37 cellular contexts compared by ENCODE assay signal in the genomic region with DNA sequence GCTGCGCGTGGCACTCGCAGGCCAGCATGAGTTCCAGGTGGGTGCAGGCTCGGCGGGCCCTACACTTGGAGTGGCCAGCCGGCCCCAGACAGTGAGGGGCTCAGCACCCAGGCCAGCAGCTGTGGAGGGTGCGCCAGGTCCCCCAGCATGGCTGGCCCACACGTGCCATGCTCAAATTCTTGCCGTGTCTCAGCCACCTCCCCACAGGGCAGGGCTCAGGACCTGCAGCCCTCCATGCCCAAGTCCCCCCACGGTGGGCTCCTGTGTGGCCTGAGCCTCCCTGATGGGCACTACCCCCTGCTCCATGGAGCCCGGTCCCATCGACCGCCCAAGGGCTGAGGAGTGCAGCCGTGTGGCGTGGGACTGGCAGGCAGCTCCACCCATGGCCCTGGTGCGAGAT.
"Had no signal": no experiment of that assay in that cellular context is flagged by ENCODE, and none has a peak within 500 bp of the region (broad histone marks: within the 10 kb centered on the region; RNA-seq: fewer than 3 reads in every experiment).

No MANE protein-coding gene starts in this region.

- H3K4me1 ChIP-seq: body of pancreas, breast epithelium had no signal

- H3K27ac ChIP-seq: body of pancreas, brain microvascular endothelial cell, breast epithelium, VCaP had no signal

- FAIRE-seq: astrocyte, TTC549 had no signal

- H3K27me3 Mint-ChIP-seq: activated B cell treated with CpG ODN at 0.5 μM for 24 hours; activated CD4-positive, alpha-beta memory T cell treated with anti-CD3 and anti-CD28 coated beads for 36 hours; activated CD4-positive, alpha-beta T cell treated with anti-CD3 and anti-CD28 coated beads, Interleukin-2, amount 10 ng/mL, durations not matched to agents 24 days and 14 days; activated CD8-positive, alpha-beta T cell treated with anti-CD3 and anti-CD28 coated beads for 36 hours; activated naive CD4-positive, alpha-beta T cell treated with anti-CD3 and anti-CD28 coated beads, Interleukin-2, amount 50 U/mL, for 24 hours; activated naive CD8-positive, alpha-beta T cell; activated naive CD8-positive, alpha-beta T cell treated with anti-CD3 and anti-CD28 coated beads, Interleukin-2, amount 10 ng/mL, durations not matched to agents 7 days and 5 days; activated naive CD8-positive, alpha-beta T cell treated with anti-CD3 and anti-CD28 coated beads, Interleukin-2, amount 50 U/mL, for 24 hours; activated T-helper 17 cell treated with anti-CD3 and anti-CD28 coated beads, Interleukin-2, amount 50 U/mL, for 72 hours had no signal

- H3K27ac Mint-ChIP-seq: activated B cell treated with CpG ODN at 0.5 μM for 24 hours; activated CD4-positive, alpha-beta memory T cell treated with anti-CD3 and anti-CD28 coated beads for 36 hours; activated CD4-positive, alpha-beta T cell treated with anti-CD3 and anti-CD28 coated beads, Interleukin-2, amount 10 ng/mL, durations not matched to agents 24 days and 14 days; activated CD8-positive, alpha-beta T cell treated with anti-CD3 and anti-CD28 coated beads for 36 hours; activated naive CD4-positive, alpha-beta T cell treated with anti-CD3 and anti-CD28 coated beads for 36 hours; activated naive CD4-positive, alpha-beta T cell treated with anti-CD3 and anti-CD28 coated beads, Interleukin-2, amount 50 U/mL, for 24 hours; activated naive CD8-positive, alpha-beta T cell; activated naive CD8-positive, alpha-beta T cell treated with anti-CD3 and anti-CD28 coated beads, Interleukin-2, amount 10 ng/mL, durations not matched to agents 7 days and 5 days; activated naive CD8-positive, alpha-beta T cell treated with anti-CD3 and anti-CD28 coated beads, Interleukin-2, amount 50 U/mL, for 24 hours; activated T-cell treated with anti-CD3 and anti-CD28 coated beads, Interleukin-2, amount 50 U/mL, for 72 hours; activated T-helper 1 cell treated with anti-CD3 and anti-CD28 coated beads, Interleukin-12 subunit alpha, Interleukin-12 subunit beta, Interleukin-2, Interleukin-4 antibody, amounts not matched to agents 30 ng/mL and 10 ng/mL and 1 ng/mL, durations not matched to agents 14 hours and 24 hours and 36 hours; activated T-helper 17 cell treated with anti-CD3 and anti-CD28 coated beads, Interleukin-2, amount 50 U/mL, for 72 hours; T-helper 1 cell treated with Interleukin-12 subunit alpha and Interleukin-12 subunit beta and Interleukin-4 antibody, amounts not matched to agents 30 μg/mL and 1 μg/mL, for 36 hours; T-helper 2 cell treated with Interferon-gamma antibody and Interleukin-4, amounts not matched to agents 5 μg/mL and 100 μg/mL, for 36 hours had no signal

- H3K4me3 Mint-ChIP-seq: activated B cell treated with CpG ODN at 0.5 μM for 24 hours; activated CD4-positive, alpha-beta memory T cell treated with anti-CD3 and anti-CD28 coated beads for 36 hours; activated CD4-positive, alpha-beta T cell treated with anti-CD3 and anti-CD28 coated beads, Interleukin-2, amount 10 ng/mL, durations not matched to agents 24 days and 14 days; activated CD8-positive, alpha-beta T cell treated with anti-CD3 and anti-CD28 coated beads for 36 hours; activated naive CD4-positive, alpha-beta T cell treated with anti-CD3 and anti-CD28 coated beads for 36 hours; activated naive CD4-positive, alpha-beta T cell treated with anti-CD3 and anti-CD28 coated beads, Interleukin-2, amount 50 U/mL, for 24 hours; activated naive CD8-positive, alpha-beta T cell; activated naive CD8-positive, alpha-beta T cell treated with anti-CD3 and anti-CD28 coated beads, Interleukin-2, amount 10 ng/mL, durations not matched to agents 7 days and 5 days; activated naive CD8-positive, alpha-beta T cell treated with anti-CD3 and anti-CD28 coated beads, Interleukin-2, amount 50 U/mL, for 24 hours; activated T-cell treated with anti-CD3 and anti-CD28 coated beads, Interleukin-2, amount 50 U/mL, for 4 hours; activated T-cell treated with anti-CD3 and anti-CD28 coated beads, Interleukin-2, amount 50 U/mL, for 72 hours; activated T-helper 1 cell treated with anti-CD3 and anti-CD28 coated beads, Interleukin-12 subunit alpha, Interleukin-12 subunit beta, Interleukin-2, Interleukin-4 antibody, amounts not matched to agents 30 ng/mL and 10 ng/mL and 1 ng/mL, durations not matched to agents 14 hours and 24 hours and 36 hours; activated T-helper 17 cell treated with anti-CD3 and anti-CD28 coated beads, Interleukin-2, amount 50 U/mL, for 72 hours; T-helper 1 cell treated with Interleukin-12 subunit alpha and Interleukin-12 subunit beta and Interleukin-4 antibody, amounts not matched to agents 30 μg/mL and 1 μg/mL, for 36 hours; T-helper 2 cell treated with Interferon-gamma antibody and Interleukin-4, amounts not matched to agents 5 μg/mL and 100 μg/mL, for 36 hours had no signal

- H3K27me3 ChIP-seq: body of pancreas, brain microvascular endothelial cell, breast epithelium had no signal

- DNase-seq: activated B cell treated with CpG ODN at 0.5 μM for 24 hours; activated CD4-positive, alpha-beta memory T cell treated with anti-CD3 and anti-CD28 coated beads for 36 hours; activated CD4-positive, alpha-beta T cell treated with anti-CD3 and anti-CD28 coated beads for 4 hours; activated CD4-positive, alpha-beta T cell treated with anti-CD3 and anti-CD28 coated beads, Interleukin-2, amount 10 ng/mL, durations not matched to agents 24 days and 14 days; activated CD4-positive, alpha-beta T cell treated with anti-CD3 and anti-CD28 coated beads, Interleukin-2, amount 50 U/mL, for 1 hour; activated CD4-positive, alpha-beta T cell treated with anti-CD3 and anti-CD28 coated beads, Interleukin-2, amount 50 U/mL, for 4 hours; activated CD4-positive, CD25-positive, alpha-beta regulatory T cell treated with anti-CD3 and anti-CD28 coated beads, Interleukin-2, amount 50 U/mL, for 72 hours; activated CD8-positive, alpha-beta memory T cell treated with anti-CD3 and anti-CD28 coated beads, Interleukin-2, amount 50 U/mL, for 4 hours; activated CD8-positive, alpha-beta T cell treated with anti-CD3 and anti-CD28 coated beads for 36 hours; activated effector memory CD4-positive, alpha-beta T cell treated with anti-CD3 and anti-CD28 coated beads, Interleukin-2, amount 50 U/mL, for 16 hours; activated gamma-delta T cell treated with Interleukin-2 at 50 U/mL for 16 hours; activated naive CD4-positive, alpha-beta T cell; activated naive CD4-positive, alpha-beta T cell treated with anti-CD3 and anti-CD28 coated beads for 36 hours; activated naive CD8-positive, alpha-beta T cell treated with anti-CD3 and anti-CD28 coated beads, Interleukin-2, amount 10 ng/mL, durations not matched to agents 7 days and 5 days; activated naive CD8-positive, alpha-beta T cell treated with anti-CD3 and anti-CD28 coated beads, Interleukin-2, amount 50 U/mL, for 24 hours; activated T-cell treated with anti-CD3 and anti-CD28 coated beads for 4 hours; activated T-cell treated with anti-CD3 and anti-CD28 coated beads, Interleukin-2, amount 50 U/mL, for 1 hour; activated T-cell treated with anti-CD3 and anti-CD28 coated beads, Interleukin-2, amount 50 U/mL, for 4 hours; activated T-cell treated with anti-CD3 and anti-CD28 coated beads, Interleukin-2, amount 50 U/mL, for 72 hours; amygdala; body of pancreas; brain microvascular endothelial cell; central memory CD4-positive, alpha-beta T cell; SW 1271; T-helper 1 cell; T-helper 2 cell; T-helper 9 cell had no signal

- H3K4me3 ChIP-seq: body of pancreas, breast epithelium had no signal

- ATAC-seq: activated CD8-positive, alpha-beta T cell treated with anti-CD3 and anti-CD28 coated beads for 36 hours; activated naive CD8-positive, alpha-beta T cell treated with anti-CD3 and anti-CD28 coated beads, Interleukin-2, amount 50 U/mL, for 24 hours; activated T-cell treated with anti-CD3 and anti-CD28 coated beads, Interleukin-2, amount 50 U/mL, for 4 hours; activated T-cell treated with anti-CD3 and anti-CD28 coated beads, Interleukin-2, amount 50 U/mL, for 72 hours; activated T-helper 17 cell treated with anti-CD3 and anti-CD28 coated beads, Interleukin-2, amount 50 U/mL, for 72 hours; body of pancreas had no signal

- H3K4me1 Mint-ChIP-seq: activated B cell treated with CpG ODN at 0.5 μM for 24 hours; activated CD4-positive, alpha-beta T cell treated with anti-CD3 and anti-CD28 coated beads, Interleukin-2, amount 10 ng/mL, durations not matched to agents 24 days and 14 days; activated naive CD4-positive, alpha-beta T cell treated with anti-CD3 and anti-CD28 coated beads, Interleukin-2, amount 50 U/mL, for 24 hours; activated naive CD8-positive, alpha-beta T cell treated with anti-CD3 and anti-CD28 coated beads, Interleukin-2, amount 10 ng/mL, durations not matched to agents 7 days and 5 days; activated naive CD8-positive, alpha-beta T cell treated with anti-CD3 and anti-CD28 coated beads, Interleukin-2, amount 50 U/mL, for 24 hours; activated T-helper 17 cell treated with anti-CD3 and anti-CD28 coated beads, Interleukin-2, amount 50 U/mL, for 72 hours had no signal

- H3K9me3 Mint-ChIP-seq: activated naive CD4-positive, alpha-beta T cell treated with anti-CD3 and anti-CD28 coated beads for 36 hours; activated naive CD8-positive, alpha-beta T cell treated with anti-CD3 and anti-CD28 coated beads, Interleukin-2, amount 10 ng/mL, durations not matched to agents 7 days and 5 days had no signal

- H3K36me3 Mint-ChIP-seq: activated CD4-positive, alpha-beta memory T cell treated with anti-CD3 and anti-CD28 coated beads for 36 hours; activated naive CD4-positive, alpha-beta T cell treated with anti-CD3 and anti-CD28 coated beads, Interleukin-2, amount 50 U/mL, for 24 hours; activated naive CD8-positive, alpha-beta T cell; activated naive CD8-positive, alpha-beta T cell treated with anti-CD3 and anti-CD28 coated beads, Interleukin-2, amount 10 ng/mL, durations not matched to agents 7 days and 5 days had no signal

- H3K36me3 ChIP-seq: brain microvascular endothelial cell, breast epithelium had no signal
